ENCODE assay signal across 16 cellular contexts in the genomic region with DNA sequence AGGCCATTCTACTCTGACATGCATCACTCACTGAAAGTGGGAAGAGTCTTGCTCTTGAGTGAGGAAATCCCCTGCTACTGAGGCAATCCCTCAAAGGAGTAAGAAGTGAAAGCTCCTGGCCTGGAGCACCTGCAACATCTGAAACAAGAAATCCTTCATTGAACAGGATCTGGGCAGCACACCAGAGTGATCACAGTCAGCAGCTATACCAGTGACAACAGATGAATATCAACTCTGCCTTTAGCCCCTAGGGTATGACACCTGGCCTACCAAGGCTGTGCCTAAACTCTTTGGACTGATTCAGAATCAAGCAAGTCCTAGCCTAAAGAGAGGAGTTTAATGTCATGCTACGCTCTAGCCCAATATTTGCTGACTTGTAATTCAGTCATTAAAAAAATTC.
"Had no signal": no experiment of that assay in that cellular context is flagged by ENCODE, and none has a peak within 500 bp of the region (broad histone marks: within the 10 kb centered on the region; RNA-seq: fewer than 3 reads in every experiment).

No MANE protein-coding gene starts in this region.

- H3K4me3 ChIP-seq: coronary artery, dorsolateral prefrontal cortex, gastroesophageal sphincter, hepatocyte, left ventricle myocardium inferior, lower lobe of right lung, tibial nerve had no signal

- DNase-seq: dorsolateral prefrontal cortex; effector CD8-positive, alpha-beta T cell; glutamatergic neuron; kidney; left cardiac atrium; left ventricle myocardium inferior; lower lobe of right lung; natural killer cell; right cardiac atrium; small intestine; stimulated activated CD4-positive, alpha-beta T cell treated with anti-CD3 and anti-CD28 coated beads, Interleukin-12 subunit alpha, Interleukin-12 subunit beta, amount 100 ng/mL, for 4 hours; stimulated activated naive CD4-positive, alpha-beta T cell treated with Interleukin-2 at 50 U/mL for 16 hours had no signal

- H3K4me2 ChIP-seq: hepatocyte had no signal

- H2AFZ ChIP-seq: hepatocyte had no signal

- ATAC-seq: gastroesophageal sphincter, left cardiac atrium, lower lobe of right lung, natural killer cell, right cardiac atrium had no signal

- H3K27ac ChIP-seq: coronary artery, dorsolateral prefrontal cortex, gastroesophageal sphincter, hepatocyte, left ventricle myocardium inferior, lower lobe of right lung, tibial nerve had no signal

- H3K9me3 ChIP-seq: gastroesophageal sphincter, left ventricle myocardium inferior, lower lobe of right lung, tibial nerve had no signal

- H3K27me3 ChIP-seq: dorsolateral prefrontal cortex, gastroesophageal sphincter, hepatocyte, tibial nerve had no signal

- FAIRE-seq: kidney, small intestine had no signal

- H3K36me3 ChIP-seq: gastroesophageal sphincter, left ventricle myocardium inferior, lower lobe of right lung, tibial nerve had no signal

- H3K4me1 ChIP-seq: lower lobe of right lung had no signal
